10 cellular contexts compared by ENCODE assay signal in genomic region chr19:42662714-42663113, GRCh38.
"Had no signal": no experiment of that assay in that cellular context is flagged by ENCODE, and none has a peak within 500 bp of the region (broad histone marks: within the 10 kb centered on the region; RNA-seq: fewer than 3 reads in every experiment).

No MANE protein-coding gene starts in this region.

- H3K4me3 ChIP-seq: GM23338 had no signal

- H3K4me1 Mint-ChIP-seq: GM23338, H9, IgD-negative memory B cell had no signal

- ATAC-seq: GM23338, HepG2 had no signal

- H3K27ac ChIP-seq: HL-60 had no signal

- H3K27ac Mint-ChIP-seq: GM23338, H9, HFFc6, IgD-negative memory B cell had no signal

- H2AFZ ChIP-seq: GM23338 had no signal

- FAIRE-seq: H1, H54, HepG2 had no signal

- H3K9me3 Mint-ChIP-seq: HFFc6 had no signal

- H3K4me3 Mint-ChIP-seq: GM23338, H9, HFFc6, IgD-negative memory B cell had no signal

- H3K4me2 ChIP-seq: GM23338 had no signal

- DNase-seq: H9, HCEC 1CT, HFFc6, KBM-7 had no signal
